ENCODE assay signal across 2 cellular contexts in genomic region chr15:30903497-30904187, GRCh38.
TF ChIP-seq lines count a peak whose summit lies in the region.

FAN1 (plus strand) TSS chr15:30903915; CDS start chr15:30904664, 749 bp downstream.

TF ChIP-seq in IMR-90, 13 proteins besides CTCF, POLR2A, EP300 and RAD21 (continued from another document):
- no peak for TF ChIP-seq NFE2L2 (IDR thresholded peaks at IDR 0.05; ENCODE audit: low read depth, low read length)
- TF ChIP-seq MXI1 (IDR thresholded peaks at IDR 0.05; ENCODE audit: borderline replicate concordance, low read depth, low read length), result peak; percentile 64; the same call in 1 of the 2 replicates
- no peak for TF ChIP-seq FOS (IDR thresholded peaks at IDR 0.05; ENCODE audit: low read depth, low read length)

TF ChIP-seq in SK-N-SH, 30 proteins besides CTCF, POLR2A, EP300 and RAD21 (continued from another document):
- no peak for TF ChIP-seq MEF2A (IDR thresholded peaks at IDR 0.05; ENCODE audit: borderline replicate concordance, low read depth)
- peak; percentile 16; the same call in 1 of the 2 replicates for TF ChIP-seq USF1 (IDR thresholded peaks at IDR 0.05; ENCODE audit: borderline replicate concordance, low read depth)
- no peak for TF ChIP-seq RXRA (IDR thresholded peaks at IDR 0.05; ENCODE audit: borderline replicate concordance, low read depth)
- TF ChIP-seq USF2 (IDR thresholded peaks at IDR 0.05; ENCODE audit: borderline replicate concordance, low read depth, low read length), result no peak
- TF ChIP-seq MAX (IDR thresholded peaks at IDR 0.05; ENCODE audit: low read depth), result peak; percentile 93
- peak; percentile 84 for TF ChIP-seq YY1 (IDR thresholded peaks at IDR 0.05; ENCODE audit: low read depth)
- TF ChIP-seq NRF1 (IDR thresholded peaks at IDR 0.05; ENCODE audit: low read depth, low read length), result 0 out of 2 replicates have a peak, but pooled peaks have one; percentile 24
- peak; percentile 68 for TF ChIP-seq CHD2 (IDR thresholded peaks at IDR 0.05; ENCODE audit: low read length, partially characterized antibody)
- TF ChIP-seq ELF1 (IDR thresholded peaks at IDR 0.05), result no peak
- peak; percentile 63; the same call in 1 of the 2 replicates for TF ChIP-seq REST (IDR thresholded peaks at IDR 0.05; ENCODE audit: low read depth, low read length)
- peak; percentile 41 for TF ChIP-seq PBX3 (IDR thresholded peaks at IDR 0.05)
- no peak; the same call in none of the 2 replicates for TF ChIP-seq POLR2AphosphoS5 (IDR thresholded peaks at IDR 0.05; ENCODE audit: low read depth, low read length)
- TF ChIP-seq MXI1 (IDR thresholded peaks at IDR 0.05; ENCODE audit: low read depth, low read length), result peak; percentile 93
- TF ChIP-seq JUND (IDR thresholded peaks at IDR 0.05), result no peak
- TF ChIP-seq RFX5 (IDR thresholded peaks at IDR 0.05; ENCODE audit: low read length), result no peak
- 0 out of 2 replicates have a peak, but pooled peaks have one; percentile 4 for TF ChIP-seq RCOR1 (IDR thresholded peaks at IDR 0.05; ENCODE audit: low read length)
- TF ChIP-seq EZH2phosphoT487 (IDR thresholded peaks at IDR 0.05; ENCODE audit: borderline replicate concordance, low read depth), result no peak
- peak; percentile 34; the same call in 1 of the 2 replicates for TF ChIP-seq SMC3 (IDR thresholded peaks at IDR 0.05; ENCODE audit: low read depth, low read length)
- no peak for TF ChIP-seq FOSL2 (IDR thresholded peaks at IDR 0.05; ENCODE audit: borderline replicate concordance, low read depth)
- peak; percentile 61 for TF ChIP-seq GABPA (IDR thresholded peaks at IDR 0.05; ENCODE audit: low read depth)
- TF ChIP-seq TEAD4 (IDR thresholded peaks at IDR 0.05; ENCODE audit: borderline replicate concordance, insufficient read depth), result no peak
- TF ChIP-seq GATA2 (CRISPR knock-in tag; IDR thresholded peaks at IDR 0.05), result no peak
- no peak for TF ChIP-seq NFIC (IDR thresholded peaks at IDR 0.05; ENCODE audit: borderline replicate concordance)
- peak; percentile 79 for TF ChIP-seq FOXJ3 (CRISPR knock-in tag; IDR thresholded peaks at IDR 0.05)
- TF ChIP-seq TCF12 (IDR thresholded peaks at IDR 0.05), result peak; percentile 42; the same call in 1 of the 2 replicates
- TF ChIP-seq FOXM1 (IDR thresholded peaks at IDR 0.05; ENCODE audit: low read depth), result no peak
- TF ChIP-seq TAF1 (IDR thresholded peaks at IDR 0.05; ENCODE audit: borderline replicate concordance, low read depth, low read length), result peak; percentile 80; the same call in 1 of the 2 replicates
- no peak for TF ChIP-seq IRF3 (IDR thresholded peaks at IDR 0.05; ENCODE audit: low read depth, low read length)
- no peak for TF ChIP-seq ZBTB33 (IDR thresholded peaks at IDR 0.05; ENCODE audit: borderline replicate concordance, low read depth)
